Comparison of ENCODE assay signal across 16 cellular contexts in genomic region chr9:35827486-35827885, GRCh38. TPM values are rescaled to one million over a fixed set of nuclear protein-coding genes. Genes with fewer than 3 reads are reported as not detected.
DNase-seq lines count a peak whose midpoint lies in the region; ATAC-seq and TF ChIP-seq lines count a peak whose summit lies in the region.
"Had no signal": no experiment of that assay in that cellular context is flagged by ENCODE, and none has a peak within 500 bp of the region (broad histone marks: within the 10 kb centered on the region; RNA-seq: fewer than 3 reads in every experiment).

No MANE protein-coding gene starts in this region.

- peak; percentile 47 for DNase-seq in AG09319 (ENCODE audit: extremely low read depth, low read depth)
- peak; percentile 91 for DNase-seq in GM23248
- DNase-seq in mesothelial cell of epicardium (ENCODE audit: low spot score in 2 of 2, unreplicated experiment in 2 of 2) = no peak
- no peak for DNase-seq in NCI-H1694 treated with DMSO at 0.1 percent for 48 hours (lab: John Stamatoyannopoulos, UW)
- DNase-seq in NOMO-1 treated with dmso at 0.1 percent for 144 hours (lab: John Stamatoyannopoulos, UW; ENCODE audit: unreplicated experiment) = no peak
- DNase-seq: anterior cingulate cortex, COR-L47, left ventricle myocardium superior, NCI-H1048, NCI-H446 treated with DMSO at 0.1 percent for 48 hours, testis had no signal

- peak overlapping the region; percentile 63 for H3K27ac ChIP-seq in GM23248
- H3K27ac ChIP-seq: SJCRH30, testis had no signal

- no peak for ATAC-seq in HG02610 (IDR thresholded peaks at IDR 0.05; ENCODE audit: unreplicated experiment)
- ATAC-seq in GM21619 (IDR thresholded peaks at IDR 0.05; ENCODE audit: unreplicated experiment) = no peak
- ATAC-seq: left ventricle myocardium superior had no signal

- H3K9me3 Mint-ChIP-seq in brain (no peaks in the 10 kb centered on the region), mesothelial cell of epicardium (no peaks in the 10 kb centered on the region)

- TF ChIP-seq CTCF in AG09319 (IDR thresholded peaks at IDR 0.05; ENCODE audit: low read depth, low read length) = no peak
- no peak for TF ChIP-seq CTCF in brain (conservative IDR thresholded peaks at IDR 0.05)
- TF ChIP-seq CTCF in mesothelial cell of epicardium (IDR thresholded peaks at IDR 0.05; ENCODE audit: unreplicated experiment) = no peak

- peak overlapping the region; percentile 37 for H3K4me2 ChIP-seq in GM23248 (ENCODE audit: unreplicated experiment)

- H3F3A ChIP-seq in GM23248 (ENCODE audit: insufficient read depth) = peaks cover 12% of the 10 kb centered on the region

- H3K4me1 Mint-ChIP-seq in brain (peaks cover 52% of the 10 kb centered on the region), mesothelial cell of epicardium (peaks cover 36% of the 10 kb centered on the region)

- no peak overlapping the region for H3K9ac ChIP-seq in GM23248

- H4K20me1 ChIP-seq in GM23248 (ENCODE audit: insufficient read depth) = no peaks in the 10 kb centered on the region

- H3K4me1 ChIP-seq in GM23248 (ENCODE audit: insufficient read depth) = peaks cover 27% of the 10 kb centered on the region

- in situ Hi-C loops in GM23248 (cut with MboI) = no loop called here

- H3K36me3 Mint-ChIP-seq in brain (no peaks in the 10 kb centered on the region), mesothelial cell of epicardium (no peaks in the 10 kb centered on the region)

- H3K9me3 ChIP-seq in GM23248 (ENCODE audit: low read depth) = no peaks in the 10 kb centered on the region
- H3K9me3 ChIP-seq: SJCRH30, testis had no signal

- no peak overlapping the region for H3K4me3 ChIP-seq in GM23248
- H3K4me3 ChIP-seq: SJCRH30, testis had no signal

- no peaks in the 10 kb centered on the region for H3K36me3 ChIP-seq in GM23248 (ENCODE audit: low read depth)
- H3K36me3 ChIP-seq: SJCRH30 had no signal

- H3K27ac Mint-ChIP-seq in brain (peak overlapping the region in 2 of 5 experiments; percentile 15 to 35), mesothelial cell of epicardium (no peak overlapping the region)

- H3K9me2 ChIP-seq in GM23248 (ENCODE audit: insufficient read depth) = no peaks in the 10 kb centered on the region

- 0 out of 2 replicates have a peak overlapping the region, but pooled peaks have one; percentile 22 for H2AFZ ChIP-seq in GM23248

- H3K27me3 ChIP-seq in GM23248 (replicated peaks; ENCODE audit: insufficient read depth) = no peaks in the 10 kb centered on the region
- H3K27me3 ChIP-seq: SJCRH30, testis had no signal

- WGBS in GM23248 (ENCODE audit: low coverage in 1 of 2, low lambda C conversion rate in 2 of 2, missing lambda C conversion rate in 2 of 2), 2 experiments = 4 to 5% methylated on average over 3 of the region's 3 CpGs

- H3K4me3 Mint-ChIP-seq in brain (peak overlapping the region; percentile 40 to 96 (median 65)), mesothelial cell of epicardium (peak overlapping the region; percentile 20)

- peaks cover 10% of the 10 kb centered on the region; the same call in 1 of the 2 replicates for H3K79me2 ChIP-seq in GM23248 (ENCODE audit: insufficient read depth)

- H3K27me3 Mint-ChIP-seq in brain = no peaks in the 10 kb centered on the region
- no peaks in the 10 kb centered on the region for H3K27me3 Mint-ChIP-seq in mesothelial cell of epicardium (ENCODE audit: low read depth)

RNA-seq across cellular contexts. Expression of gene FAM221B, which starts 1.0 kb away (rescaled TPM):
- total RNA-seq in GM23248 (2014; rRNA removed; shearing (Covaris generic)) = not detected in 2 replicates
- polyA plus RNA-seq in GM23248 (2016; fragmentation: Nextera tagmentation; extraction: Ambion mirVana) (not detected in 2 replicates), brain (ENCODE audit: insufficient read depth, low read depth, low replicate concordance) (not detected)
- 0.07 TPM in 1 of 3 replicates, not detected in the others for total RNA-seq in mesothelial cell of epicardium
- total RNA-seq: frontal cortex, left ventricle myocardium superior, SJCRH30 had no signal

RNA-seq across cellular contexts. Expression of gene TMEM8B, which starts 1.5 kb away (rescaled TPM):
- 3.7 and 3.9 TPM in 2 replicates for total RNA-seq in GM23248 (2014; rRNA removed; shearing (Covaris generic))
- polyA plus RNA-seq in GM23248 (2016; fragmentation: Nextera tagmentation; extraction: Ambion mirVana) (4.0 and 4.9 TPM in 2 replicates), brain (ENCODE audit: insufficient read depth, low read depth, low replicate concordance) (47.7 TPM)
- total RNA-seq in mesothelial cell of epicardium = 44.4 to 47.9 TPM (median 45.0 TPM) in 3 replicates

RNA-seq across cellular contexts. Expression of gene HINT2, which starts 12.6 kb away (rescaled TPM):
- 16.7 and 30.6 TPM in 2 replicates for total RNA-seq in GM23248 (2014; rRNA removed; shearing (Covaris generic))
- 50.7 and 60.5 TPM in 2 replicates for polyA plus RNA-seq in GM23248 (2016; fragmentation: Nextera tagmentation; extraction: Ambion mirVana)
- polyA plus RNA-seq in brain (ENCODE audit: insufficient read depth, low read depth, low replicate concordance) = 172 TPM
- total RNA-seq in mesothelial cell of epicardium = 29.3 to 31.3 TPM (median 30.7 TPM) in 3 replicates

RNA-seq across cellular contexts. Expression of gene SPAG8, which starts 15.4 kb away (rescaled TPM):
- total RNA-seq in GM23248 (2014; rRNA removed; shearing (Covaris generic)) = 0.76 and 0.97 TPM in 2 replicates
- polyA plus RNA-seq in GM23248 (2016; fragmentation: Nextera tagmentation; extraction: Ambion mirVana) (1.2 and 1.3 TPM in 2 replicates), brain (ENCODE audit: insufficient read depth, low read depth, low replicate concordance) (3.3 TPM)
- 0.89 to 1.6 TPM (median 1.4 TPM) in 3 replicates for total RNA-seq in mesothelial cell of epicardium

RNA-seq across cellular contexts. Expression of gene NPR2, which starts 36.1 kb away (rescaled TPM):
- 26.7 and 26.9 TPM in 2 replicates for total RNA-seq in GM23248 (2014; rRNA removed; shearing (Covaris generic))
- polyA plus RNA-seq in GM23248 (2016; fragmentation: Nextera tagmentation; extraction: Ambion mirVana) (9.7 and 11.8 TPM in 2 replicates), brain (ENCODE audit: insufficient read depth, low read depth, low replicate concordance) (6.0 TPM)
- total RNA-seq in mesothelial cell of epicardium = 27.2 to 32.4 TPM (median 30.6 TPM) in 3 replicates

Comparison
In these comparisons a context has a peak if more than half of its experiments do, and no peak if none do; other contexts are left out.
1. DNase-seq: peak in AG09319 (single experiment) and GM23248 (single experiment); none in mesothelial cell of epicardium (0 of 2), NCI-H1694 treated with DMSO at 0.1 percent for 48 hours (single experiment) and NOMO-1 treated with dmso at 0.1 percent for 144 hours (single experiment).